In genomic region chr1:31696246-31696645, GRCh38 we compare ENCODE assay signal across 16 cellular contexts. TPM values are rescaled to one million over a fixed set of nuclear protein-coding genes. Genes with fewer than 3 reads are reported as not detected.
DNase-seq lines count a peak whose midpoint lies in the region; ATAC-seq and FAIRE-seq lines count a peak whose summit lies in the region.
"Had no signal": no experiment of that assay in that cellular context is flagged by ENCODE, and none has a peak within 500 bp of the region (broad histone marks: within the 10 kb centered on the region; RNA-seq: fewer than 3 reads in every experiment).

No MANE protein-coding gene starts in this region.

- DNase-seq in DMS153 (lab: John Stamatoyannopoulos, UW) (peak; percentile 80), NCI-H2196 treated with DMSO at 0.1 percent for 48 hours (lab: John Stamatoyannopoulos, UW; ENCODE audit: unreplicated experiment) (peak; percentile 90), frontal cortex (ENCODE audit: low spot score in 2 of 2) (peak; percentile 73 to 78), pons (ENCODE audit: low spot score) (peak; percentile 97), NCI-H226 (no peak)
- no peak for DNase-seq in stimulated activated naive CD8-positive, alpha-beta T cell treated with anti-CD3 and anti-CD28 coated beads, Interleukin-15, Interleukin-2, amounts not matched to agents 100 U/mL and 50 U/mL, for 24 hours
- no peak for DNase-seq in activated CD4-positive, alpha-beta T cell treated with anti-CD3 and anti-CD28 coated beads for 1 hour
- DNase-seq in stimulated activated naive CD4-positive, alpha-beta T cell (lab: John Stamatoyannopoulos, UW): no peak
- DNase-seq: activated CD4-positive, alpha-beta T cell treated with anti-CD3 and anti-CD28 coated beads for 36 hours; activated naive CD8-positive, alpha-beta T cell treated with anti-CD3 and anti-CD28 coated beads, Interleukin-2, amount 10 ng/mL, durations not matched to agents 7 days and 5 days; activated T-cell treated with anti-CD3 and anti-CD28 coated beads for 4 hours; DMS53; esophagus squamous epithelium; NCI-H1694 treated with DMSO at 0.1 percent for 48 hours; upper lobe of left lung had no signal

- ATAC-seq in stimulated activated naive CD8-positive, alpha-beta T cell treated with anti-CD3 and anti-CD28 coated beads, Interleukin-15, Interleukin-2, amounts not matched to agents 100 U/mL and 50 U/mL, for 24 hours: no peak
- ATAC-seq: activated CD4-positive, alpha-beta T cell treated with anti-CD3 and anti-CD28 coated beads for 36 hours; HCT116 had no signal

- no peak for FAIRE-seq in frontal cortex (lab: Jason Lieb, UNC)

RNA-seq across cellular contexts. Expression of gene COL16A1, which starts 7.6 kb away (rescaled TPM):
- 4.1 TPM for total RNA-seq in frontal cortex

RNA-seq across cellular contexts. Expression of gene PEF1, which starts 51.6 kb away (rescaled TPM):
- total RNA-seq in frontal cortex: 37.9 TPM

Comparison
In these comparisons a context has a peak if more than half of its experiments do, and no peak if none do; other contexts are left out.
1. DNase-seq: peak in DMS153 (single experiment), NCI-H2196 treated with DMSO at 0.1 percent for 48 hours (single experiment), frontal cortex (2 of 2) and pons (single experiment); none in stimulated activated naive CD8-positive, alpha-beta T cell treated with anti-CD3 and anti-CD28 coated beads, Interleukin-15, Interleukin-2, amounts not matched to agents 100 U/mL and 50 U/mL, for 24 hours (single experiment), NCI-H226 (single experiment), activated CD4-positive, alpha-beta T cell treated with anti-CD3 and anti-CD28 coated beads for 1 hour (single experiment) and stimulated activated naive CD4-positive, alpha-beta T cell (0 of 6).